In genomic region chr11:73260127-73260457, GRCh38 we compare ENCODE assay signal across 18 cellular contexts. TPM values are rescaled to one million over a fixed set of nuclear protein-coding genes. Genes with fewer than 3 reads are reported as not detected.
A peak's percentile ranks its signal among the peaks of the same experiment; 100 is the strongest.
DNase-seq lines count a peak whose midpoint lies in the region; ATAC-seq and TF ChIP-seq lines count a peak whose summit lies in the region.
"Had no signal": no experiment of that assay in that cellular context is flagged by ENCODE, and none has a peak within 500 bp of the region (broad histone marks: within the 10 kb centered on the region; RNA-seq: fewer than 3 reads in every experiment).

No MANE protein-coding gene starts in this region.

- DNase-seq in right atrium auricular region (ENCODE audit: low spot score) (peak; percentile 1), Right ventricle myocardium inferior (ENCODE audit: missing footprints) (no peak), left lobe of liver (ENCODE audit: low spot score) (peak; percentile 7), sciatic nerve (ENCODE audit: low spot score) (peak; percentile 19), caudate nucleus (lab: John Stamatoyannopoulos, UW) (no peak), inferior parietal cortex (ENCODE audit: extremely low spot score) (no peak)
- DNase-seq: Kasumi-1, NCI-H1694, NCI-H2081, NCI-H2171 treated with DMSO at 0.1 percent for 48 hours, NCI-H524 treated with DMSO at 0.1 percent for 48 hours, NCI-H82 had no signal

- H3K36me3 ChIP-seq in right atrium auricular region: no peaks in the 10 kb centered on the region
- H3K36me3 ChIP-seq: SJSA1 had no signal

- H3K4me3 ChIP-seq in right atrium auricular region: no peak overlapping the region
- H3K4me3 ChIP-seq: A549, SJSA1 had no signal

- no peaks in the 10 kb centered on the region for H3K27me3 ChIP-seq in right atrium auricular region

- no peak for TF ChIP-seq CTCF in right atrium auricular region (IDR thresholded peaks at IDR 0.05)

- H3K4me1 ChIP-seq in right atrium auricular region: peaks cover 0 to 30% of the 10 kb centered on the region in 2 donors

- H3K27ac ChIP-seq in right atrium auricular region: no peak overlapping the region
- no peak overlapping the region for H3K27ac ChIP-seq in caudate nucleus (ENCODE audit: low read depth, low read length)
- H3K27ac ChIP-seq: SJSA1 had no signal

- intact Hi-C loops in Right ventricle myocardium inferior (cut with DNase I): no loop called here
- intact Hi-C loops in sciatic nerve (cut with DNase I): no loop called here

- H3K9me3 ChIP-seq in right atrium auricular region: no peaks in the 10 kb centered on the region
- H3K9me3 ChIP-seq: A549, SJSA1 had no signal

- ATAC-seq in Right ventricle myocardium inferior (no peak), left lobe of liver (no peak), sciatic nerve (no peak), GM18502 (IDR thresholded peaks at IDR 0.05; ENCODE audit: poor library complexity, unreplicated experiment) (no peak)
- ATAC-seq: A549 had no signal

RNA-seq across cellular contexts. Expression of gene P2RY6, which starts 12.0 kb away (rescaled TPM):
- total RNA-seq in right atrium auricular region (1 to 10 TPM in 1 of 2 donors, under 1 TPM in 1; 0.19 to 1.9 TPM), Right ventricle myocardium inferior (2.8 TPM), left lobe of liver (0.25 TPM), sciatic nerve (3.6 TPM)
- total RNA-seq: H1, MCF 10A, OCI-LY7, SJSA1 had no signal

RNA-seq across cellular contexts. Expression of gene P2RY2, which starts 42.0 kb away (rescaled TPM):
- total RNA-seq in right atrium auricular region: 10 to 100 TPM in 1 of 2 donors, 1 to 10 TPM in 1; 9.5 to 14.7 TPM
- total RNA-seq in Right ventricle myocardium inferior: 20.0 TPM
- total RNA-seq in left lobe of liver: 6.0 TPM
- total RNA-seq in sciatic nerve: 12.3 TPM
- total RNA-seq: OCI-LY7, SJSA1 had no signal

RNA-seq across cellular contexts. Expression of gene ARHGEF17, which starts 48.0 kb away (rescaled TPM):
- 10 to 100 TPM; 41.6 to 59.9 TPM for total RNA-seq in right atrium auricular region
- total RNA-seq in Right ventricle myocardium inferior: 57.1 TPM
- total RNA-seq in left lobe of liver: 6.8 TPM
- total RNA-seq in sciatic nerve: 110 TPM

Comparison
In these comparisons a context has a peak if more than half of its experiments do, and no peak if none do; other contexts are left out.
1. DNase-seq: peak in right atrium auricular region (single experiment), left lobe of liver (single experiment) and sciatic nerve (single experiment); none in Right ventricle myocardium inferior (single experiment), caudate nucleus (0 of 61) and inferior parietal cortex (single experiment).